19 cellular contexts compared by ENCODE assay signal in the genomic region with DNA sequence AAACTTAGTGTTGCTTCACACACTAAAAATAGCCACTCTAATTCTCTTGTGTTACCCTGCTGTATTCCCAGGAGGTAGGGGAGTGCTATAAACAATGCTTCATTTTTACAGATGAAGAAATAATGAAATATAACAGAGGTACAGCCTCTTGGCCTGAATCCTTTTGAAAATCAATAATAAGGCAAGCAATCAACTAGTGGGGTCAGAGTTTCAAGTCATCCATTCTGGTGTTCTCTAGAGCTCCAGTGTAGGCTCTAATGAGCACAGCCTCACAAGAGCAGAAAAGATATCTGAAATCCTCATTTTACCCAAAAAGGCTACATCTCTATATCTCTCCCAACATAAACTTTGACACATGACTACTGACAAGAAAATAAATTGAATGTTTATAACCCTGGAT. TPM values are rescaled to one million over a fixed set of nuclear protein-coding genes. Genes with fewer than 3 reads are reported as not detected.
DNase-seq lines count a peak whose midpoint lies in the region; ATAC-seq and TF ChIP-seq lines count a peak whose summit lies in the region.
"Had no signal": no experiment of that assay in that cellular context is flagged by ENCODE, and none has a peak within 500 bp of the region (broad histone marks: within the 10 kb centered on the region; RNA-seq: fewer than 3 reads in every experiment).

No MANE protein-coding gene starts in this region.

- no peaks in the 10 kb centered on the region for H3K9me3 ChIP-seq in right cardiac atrium (ENCODE audit: control insufficient read depth, low read length)

- peak overlapping the region; percentile 70 for H3K27ac Mint-ChIP-seq in stimulated activated naive CD8-positive, alpha-beta T cell treated with anti-CD3 and anti-CD28 coated beads, Interleukin-15, Interleukin-2, amounts not matched to agents 100 ng/mL and 50 ng/mL, for 24 hours
- peak overlapping the region; percentile 91 for H3K27ac Mint-ChIP-seq in activated CD4-positive, alpha-beta memory T cell treated with anti-CD3 and anti-CD28 coated beads for 36 hours
- peak overlapping the region; percentile 21 to 54 for H3K27ac Mint-ChIP-seq in stimulated activated naive CD8-positive, alpha-beta T cell treated with anti-CD3 and anti-CD28 coated beads, Interleukin-15, amount 100 ng/mL, for 72 hours
- no peak overlapping the region for H3K27ac Mint-ChIP-seq in stimulated activated naive B cell treated with anti-CD40 and anti-IgM and Interleukin-4, amounts not matched to agents 10 μg/mL and 1 μg/mL and 100 μg/mL, for 72 hours
- H3K27ac Mint-ChIP-seq: HFFc6, progenitor cell of endocrine pancreas had no signal

- peaks cover 51% of the 10 kb centered on the region for H3K36me3 Mint-ChIP-seq in stimulated activated naive CD8-positive, alpha-beta T cell treated with anti-CD3 and anti-CD28 coated beads, Interleukin-15, Interleukin-2, amounts not matched to agents 100 ng/mL and 50 ng/mL, for 24 hours (ENCODE audit: low read depth)
- peaks cover 5% of the 10 kb centered on the region for H3K36me3 Mint-ChIP-seq in activated CD4-positive, alpha-beta memory T cell treated with anti-CD3 and anti-CD28 coated beads for 36 hours
- H3K36me3 Mint-ChIP-seq in stimulated activated naive B cell treated with anti-CD40 and anti-IgM and Interleukin-4, amounts not matched to agents 10 μg/mL and 1 μg/mL and 100 μg/mL, for 72 hours: peaks cover 0 to 9% of the 10 kb centered on the region in 2 donors

- H3K27me3 ChIP-seq in right cardiac atrium (ENCODE audit: control insufficient read depth, insufficient read depth): no peaks in the 10 kb centered on the region

- TF ChIP-seq CTCF in fibroblast of the aortic adventitia (IDR thresholded peaks at IDR 0.05; ENCODE audit: insufficient read depth, low read length): no peak

- peaks cover 100% of the 10 kb centered on the region for H3K4me1 Mint-ChIP-seq in stimulated activated naive CD8-positive, alpha-beta T cell treated with anti-CD3 and anti-CD28 coated beads, Interleukin-15, Interleukin-2, amounts not matched to agents 100 ng/mL and 50 ng/mL, for 24 hours (ENCODE audit: low read depth)
- peaks cover 90% of the 10 kb centered on the region for H3K4me1 Mint-ChIP-seq in activated CD4-positive, alpha-beta memory T cell treated with anti-CD3 and anti-CD28 coated beads for 36 hours (ENCODE audit: low read depth)
- peaks cover 87% of the 10 kb centered on the region for H3K4me1 Mint-ChIP-seq in stimulated activated naive CD8-positive, alpha-beta T cell treated with anti-CD3 and anti-CD28 coated beads, Interleukin-15, amount 100 ng/mL, for 72 hours
- peaks cover 41 to 65% of the 10 kb centered on the region in 2 donors for H3K4me1 Mint-ChIP-seq in stimulated activated naive B cell treated with anti-CD40 and anti-IgM and Interleukin-4, amounts not matched to agents 10 μg/mL and 1 μg/mL and 100 μg/mL, for 72 hours

- POLR2A ChIA-PET in activated CD4-positive, alpha-beta memory T cell treated with anti-CD3 and anti-CD28 coated beads for 36 hours (lab: Charles Lee): interaction anchor here (1.2 to 5.8 kb wide), 3 partner anchors 7 to 13 kb away, joined by 3 to 37 read pairs (median 8); no protein-coding TSS in a partner anchor

- H3K4me3 Mint-ChIP-seq in stimulated activated naive CD8-positive, alpha-beta T cell treated with anti-CD3 and anti-CD28 coated beads, Interleukin-15, Interleukin-2, amounts not matched to agents 100 ng/mL and 50 ng/mL, for 24 hours: peak overlapping the region; percentile 52
- H3K4me3 Mint-ChIP-seq in activated CD4-positive, alpha-beta memory T cell treated with anti-CD3 and anti-CD28 coated beads for 36 hours: no peak overlapping the region
- H3K4me3 Mint-ChIP-seq in stimulated activated naive CD8-positive, alpha-beta T cell treated with anti-CD3 and anti-CD28 coated beads, Interleukin-15, amount 100 ng/mL, for 72 hours: peak overlapping the region; percentile 36 to 70
- no peak overlapping the region for H3K4me3 Mint-ChIP-seq in stimulated activated naive B cell treated with anti-CD40 and anti-IgM and Interleukin-4, amounts not matched to agents 10 μg/mL and 1 μg/mL and 100 μg/mL, for 72 hours
- H3K4me3 Mint-ChIP-seq: HFFc6, nephron progenitor cell had no signal

- H3K4me3 ChIP-seq in fibroblast of the aortic adventitia (ENCODE audit: low read depth, low read length) (no peak overlapping the region), right cardiac atrium (ENCODE audit: low read length) (no peak overlapping the region)
- H3K4me3 ChIP-seq: K562 had no signal

- intact Hi-C loops in activated CD4-positive, alpha-beta memory T cell treated with anti-CD3 and anti-CD28 coated beads for 36 hours (cut with micrococcal nuclease): no loop called here
- intact Hi-C loops in right cardiac atrium (cut with DNase I): no loop called here

- no peaks in the 10 kb centered on the region for H3K9me3 Mint-ChIP-seq in stimulated activated naive CD8-positive, alpha-beta T cell treated with anti-CD3 and anti-CD28 coated beads, Interleukin-15, Interleukin-2, amounts not matched to agents 100 ng/mL and 50 ng/mL, for 24 hours
- peaks cover 1% of the 10 kb centered on the region for H3K9me3 Mint-ChIP-seq in activated CD4-positive, alpha-beta memory T cell treated with anti-CD3 and anti-CD28 coated beads for 36 hours
- no peaks in the 10 kb centered on the region for H3K9me3 Mint-ChIP-seq in stimulated activated naive CD8-positive, alpha-beta T cell treated with anti-CD3 and anti-CD28 coated beads, Interleukin-15, amount 100 ng/mL, for 72 hours
- no peaks in the 10 kb centered on the region for H3K9me3 Mint-ChIP-seq in stimulated activated naive B cell treated with anti-CD40 and anti-IgM and Interleukin-4, amounts not matched to agents 10 μg/mL and 1 μg/mL and 100 μg/mL, for 72 hours
- H3K9me3 Mint-ChIP-seq: HFFc6 had no signal

- DNase-seq in stimulated activated naive CD8-positive, alpha-beta T cell treated with anti-CD3 and anti-CD28 coated beads, Interleukin-15, Interleukin-2, amounts not matched to agents 100 U/mL and 50 U/mL, for 24 hours: no peak
- DNase-seq in activated CD4-positive, alpha-beta memory T cell treated with anti-CD3 and anti-CD28 coated beads for 36 hours: no peak
- DNase-seq in fibroblast of the aortic adventitia (ENCODE audit: low read depth) (peak; percentile 36), NCI-H1694 (lab: John Stamatoyannopoulos, UW) (no peak), right cardiac atrium (no peak)
- DNase-seq in stimulated activated naive CD8-positive, alpha-beta T cell treated with anti-CD3 and anti-CD28 coated beads, Interleukin-15, amount 100 ng/mL, for 72 hours: no peak
- DNase-seq in stimulated activated naive B cell treated with anti-CD40 and anti-IgM and Interleukin-4, amounts not matched to agents 10 μg/mL and 1 μg/mL and 100 μg/mL, for 72 hours: no peak
- DNase-seq: activated CD4-positive, CD25-positive, alpha-beta regulatory T cell treated with anti-CD3 and anti-CD28 coated beads, Interleukin-2, amount 50 U/mL, for 72 hours; HFFc6; mesenchymal stem cell; NCI-H1105; NCI-H526 treated with DMSO at 0.1 percent for 48 hours; nephron progenitor cell; SIG-M5; small intestine; stimulated activated CD4-positive, alpha-beta T cell treated with anti-CD3 and anti-CD28 coated beads, Interleukin-4, amount 100 ng/mL, for 24 hours had no signal

- no peak overlapping the region for H3K27ac ChIP-seq in right cardiac atrium (ENCODE audit: low read length)

- ATAC-seq in stimulated activated naive CD8-positive, alpha-beta T cell treated with anti-CD3 and anti-CD28 coated beads, Interleukin-15, Interleukin-2, amounts not matched to agents 100 U/mL and 50 U/mL, for 24 hours: no peak
- no peak for ATAC-seq in stimulated activated naive CD8-positive, alpha-beta T cell treated with anti-CD3 and anti-CD28 coated beads, Interleukin-15, amount 100 ng/mL, for 72 hours
- ATAC-seq in stimulated activated naive B cell treated with anti-CD40 and anti-IgM and Interleukin-4, amounts not matched to agents 10 μg/mL and 1 μg/mL and 100 μg/mL, for 72 hours (replicated peaks): no peak
- ATAC-seq in right cardiac atrium: no peak
- ATAC-seq: K562 had no signal

- no peaks in the 10 kb centered on the region for H3K27me3 Mint-ChIP-seq in stimulated activated naive CD8-positive, alpha-beta T cell treated with anti-CD3 and anti-CD28 coated beads, Interleukin-15, Interleukin-2, amounts not matched to agents 100 ng/mL and 50 ng/mL, for 24 hours
- no peaks in the 10 kb centered on the region for H3K27me3 Mint-ChIP-seq in activated CD4-positive, alpha-beta memory T cell treated with anti-CD3 and anti-CD28 coated beads for 36 hours
- H3K27me3 Mint-ChIP-seq in stimulated activated naive CD8-positive, alpha-beta T cell treated with anti-CD3 and anti-CD28 coated beads, Interleukin-15, amount 100 ng/mL, for 72 hours: no peaks in the 10 kb centered on the region
- H3K27me3 Mint-ChIP-seq in stimulated activated naive B cell treated with anti-CD40 and anti-IgM and Interleukin-4, amounts not matched to agents 10 μg/mL and 1 μg/mL and 100 μg/mL, for 72 hours: no peaks in the 10 kb centered on the region

- CTCF ChIA-PET in activated CD4-positive, alpha-beta memory T cell treated with anti-CD3 and anti-CD28 coated beads for 36 hours (lab: Charles Lee): interaction anchor here (1.8 kb wide), 1 partner anchor 10 kb away, joined by 7 read pairs; no protein-coding TSS in a partner anchor

- H3K4me1 ChIP-seq in right cardiac atrium (ENCODE audit: control insufficient read depth, insufficient read depth, low read length): no peaks in the 10 kb centered on the region

RNA-seq across cellular contexts. Expression of a gene that starts 10.8 kb away (rescaled TPM):
- 10 to 100 TPM; 24.3 to 25.1 TPM for total RNA-seq in activated CD4-positive, alpha-beta memory T cell treated with anti-CD3 and anti-CD28 coated beads for 36 hours
- 11.5 and 23.1 TPM in 2 replicates for total RNA-seq in fibroblast of the aortic adventitia (ENCODE audit: low replicate concordance)
- 10 to 100 TPM; 14.6 to 29.0 (median 18.0) TPM for total RNA-seq in right cardiac atrium
- polyA plus RNA-seq in right cardiac atrium: 4.5 TPM

Comparison
In these comparisons a context has a peak if more than half of its experiments do, and no peak if none do; other contexts are left out.
1. H3K4me3 Mint-ChIP-seq: peak in stimulated activated naive CD8-positive, alpha-beta T cell treated with anti-CD3 and anti-CD28 coated beads, Interleukin-15, Interleukin-2, amounts not matched to agents 100 ng/mL and 50 ng/mL, for 24 hours (single experiment) and stimulated activated naive CD8-positive, alpha-beta T cell treated with anti-CD3 and anti-CD28 coated beads, Interleukin-15, amount 100 ng/mL, for 72 hours (2 of 2); none in activated CD4-positive, alpha-beta memory T cell treated with anti-CD3 and anti-CD28 coated beads for 36 hours (single experiment) and stimulated activated naive B cell treated with anti-CD40 and anti-IgM and Interleukin-4, amounts not matched to agents 10 μg/mL and 1 μg/mL and 100 μg/mL, for 72 hours (0 of 2).